ENCODE assay signal across 25 cellular contexts in the genomic region with DNA sequence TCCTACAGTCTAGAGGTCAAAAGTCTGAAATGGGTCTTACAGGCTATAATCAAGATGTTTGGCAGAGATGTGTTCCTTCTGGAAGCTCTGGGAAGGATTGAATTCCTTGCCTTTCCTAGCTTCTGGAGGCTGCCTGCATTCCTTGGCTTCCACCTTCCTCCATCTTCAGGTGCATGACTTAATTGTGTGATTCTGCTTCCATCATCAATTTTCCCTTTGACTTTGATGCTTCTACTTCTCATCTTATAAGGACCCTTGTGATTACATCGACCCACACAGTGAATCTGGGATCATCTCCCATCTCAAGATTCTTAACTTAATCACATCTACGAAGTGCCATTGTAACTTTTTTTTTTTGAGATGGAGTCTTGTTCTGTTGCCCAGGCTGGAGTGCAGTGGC.
DNase-seq lines count a peak whose midpoint lies in the region; ATAC-seq, FAIRE-seq and TF ChIP-seq lines count a peak whose summit lies in the region.
"Had no signal": no experiment of that assay in that cellular context is flagged by ENCODE, and none has a peak within 500 bp of the region (broad histone marks: within the 10 kb centered on the region; RNA-seq: fewer than 3 reads in every experiment).

No MANE protein-coding gene starts in this region.

- peaks cover 3% of the 10 kb centered on the region for H3K9me1 ChIP-seq in K562 (ENCODE audit: control insufficient read depth, insufficient read depth, low read length)

- CTCF ChIA-PET in HepG2 (lab: Yijun Ruan, JAX; ENCODE audit: low intra/inter-chr PET ratio, low total read pairs): no interaction called here
- CTCF ChIA-PET in K562 (lab: Yijun Ruan, JAX; ENCODE audit: low intra/inter-chr PET ratio): no interaction called here

- H3K9me3 ChIP-seq in HepG2 (ENCODE audit: low read length): no peaks in the 10 kb centered on the region
- H3K9me3 ChIP-seq in right lobe of liver: no peaks in the 10 kb centered on the region
- no peaks in the 10 kb centered on the region for H3K9me3 ChIP-seq in K562 (replicated peaks; ENCODE audit: control insufficient read depth, insufficient read depth, low read depth, low read length)
- H3K9me3 ChIP-seq: BE2C, BLaER1 had no signal

- TF ChIP-seq POLR2A in HepG2 (IDR thresholded peaks at IDR 0.05; ENCODE audit: insufficient read depth in 1 of 2, low read depth in 2 of 2, low read length in 2 of 2): no peak
- TF ChIP-seq POLR2A in right lobe of liver (IDR thresholded peaks at IDR 0.05): no peak
- TF ChIP-seq POLR2A in K562 (conservative IDR thresholded peaks at IDR 0.05): no peak

- no peaks in the 10 kb centered on the region for H3K9me3 Mint-ChIP-seq in activated naive CD4-positive, alpha-beta T cell treated with anti-CD3 and anti-CD28 coated beads, Interleukin-2, amount 50 U/mL, for 72 hours
- H3K9me3 Mint-ChIP-seq: CD14-positive monocyte; CD4-positive, alpha-beta memory T cell; CD4-positive, CD25-positive, alpha-beta regulatory T cell had no signal

- H3K79me2 ChIP-seq in HepG2 (ENCODE audit: insufficient read depth, low read length): no peaks in the 10 kb centered on the region
- H3K79me2 ChIP-seq in K562 (ENCODE audit: control insufficient read depth, insufficient read depth, low read length): no peaks in the 10 kb centered on the region

- no peak for TF ChIP-seq CTCF in HepG2 (CRISPR knock-in tag; IDR thresholded peaks at IDR 0.05)
- no peak for TF ChIP-seq CTCF in right lobe of liver (IDR thresholded peaks at IDR 0.05)
- TF ChIP-seq CTCF in K562 (IDR thresholded peaks at IDR 0.05 in 2 of 3, conservative IDR thresholded peaks at IDR 0.05 in 1 of 3; ENCODE audit: insufficient read depth in 2 of 3, low read depth in 1 of 3, low read length in 3 of 3): no peak

- BruUV-seq in HepG2 (replicated peaks; lab: Mats Ljungman, UMichigan) (no TSS peak), K562 (replicated peaks; lab: Mats Ljungman, UMichigan) (no TSS peak)

- no peak for TF ChIP-seq EP300 in HepG2 (IDR thresholded peaks at IDR 0.05; ENCODE audit: low read depth in 2 of 2, low read length in 2 of 2)
- TF ChIP-seq EP300 in HepG2 (CRISPR knock-in tag; IDR thresholded peaks at IDR 0.05; ENCODE audit: borderline replicate concordance): no peak
- no peak for TF ChIP-seq EP300 in K562 (IDR thresholded peaks at IDR 0.05; ENCODE audit: low read length)

- POLR2A ChIA-PET in HepG2 (lab: Yijun Ruan, JAX) (no interaction called here), K562 (lab: Yijun Ruan, JAX) (no interaction called here)

- WGBS in HepG2 (ENCODE audit: low lambda C conversion rate): 5% methylated on average over 2 of the region's 2 CpGs
- WGBS in right lobe of liver (ENCODE audit: insufficient coverage, low coverage, low lambda C conversion rate, missing lambda C conversion rate): 76% methylated on average over 2 of the region's 2 CpGs
- 5% methylated on average over 2 of the region's 2 CpGs for WGBS in K562 (ENCODE audit: insufficient coverage, low coverage, missing lambda C conversion rate)

- DNase-seq in HepG2 (ENCODE audit: low spot score): no peak
- no peak for DNase-seq in right lobe of liver
- DNase-seq in K562 (ENCODE audit: extremely low read depth in 1 of 4, low spot score in 3 of 4): no peak
- DNase-seq in activated naive CD4-positive, alpha-beta T cell treated with anti-CD3 and anti-CD28 coated beads, Interleukin-2, amount 50 U/mL, for 72 hours (ENCODE audit: low spot score in 2 of 2): no peak
- DNase-seq in NCI-H2196 treated with DMSO at 0.1 percent for 48 hours (lab: John Stamatoyannopoulos, UW; ENCODE audit: unreplicated experiment): no peak
- DNase-seq: ACHN; BE2C; C1 segment of cervical spinal cord; CD4-positive, alpha-beta memory T cell; CD4-positive, CD25-positive, alpha-beta regulatory T cell; CD8-positive, alpha-beta memory T cell; COR-L47; DMS 273 treated with DMSO at 0.1 percent for 48 hours; DMS153; DMS53; DMS79; DND-41; EL; GDM1 had no signal

- intact Hi-C loops in HepG2 (cut with micrococcal nuclease; ENCODE audit: unreplicated experiment) (no loop called here), right lobe of liver (cut with DNase I) (loop anchor here in 1 of 2 donors (10.0 kb wide), 1 partner anchor 486 kb away; no protein-coding TSS in a partner anchor), K562 (cut with micrococcal nuclease) (no loop called here)

- H3K36me3 ChIP-seq in HepG2 (replicated peaks in 1 of 2; ENCODE audit: control insufficient read depth in 1 of 2, insufficient read depth in 2 of 2, low read length in 2 of 2): no peaks in the 10 kb centered on the region
- H3K36me3 ChIP-seq in right lobe of liver: no peaks in the 10 kb centered on the region
- no peaks in the 10 kb centered on the region for H3K36me3 ChIP-seq in K562 (ENCODE audit: control insufficient read depth, insufficient read depth, low read length)
- H3K36me3 ChIP-seq: BE2C, BLaER1 had no signal

- H4K20me1 ChIP-seq in HepG2 (ENCODE audit: insufficient read depth, low read length): no peaks in the 10 kb centered on the region
- H4K20me1 ChIP-seq in K562 (replicated peaks; ENCODE audit: control insufficient read depth, insufficient read depth, low read length): no peaks in the 10 kb centered on the region
- H4K20me1 ChIP-seq: BLaER1 had no signal

- no peak for ATAC-seq in HepG2
- ATAC-seq in right lobe of liver: no peak
- ATAC-seq in K562: no peak
- no peak for ATAC-seq in activated naive CD4-positive, alpha-beta T cell treated with anti-CD3 and anti-CD28 coated beads, Interleukin-2, amount 50 U/mL, for 72 hours
- ATAC-seq: GM12878 had no signal

- H3K9ac ChIP-seq in HepG2 (ENCODE audit: insufficient read depth, low read depth, low read length) (no peak overlapping the region), K562 (ENCODE audit: insufficient read depth in 1 of 2, low read depth in 2 of 2, low read length in 2 of 2) (no peak overlapping the region)
- H3K9ac ChIP-seq: BLaER1 had no signal

- no peak overlapping the region for H3K27ac Mint-ChIP-seq in activated naive CD4-positive, alpha-beta T cell treated with anti-CD3 and anti-CD28 coated beads, Interleukin-2, amount 50 U/mL, for 72 hours
- H3K27ac Mint-ChIP-seq: CD14-positive monocyte; CD4-positive, alpha-beta memory T cell; CD4-positive, CD25-positive, alpha-beta regulatory T cell; CD8-positive, alpha-beta memory T cell had no signal

- no peaks in the 10 kb centered on the region for H3K4me1 ChIP-seq in HepG2 (ENCODE audit: insufficient read depth, low read length)
- no peaks in the 10 kb centered on the region for H3K4me1 ChIP-seq in right lobe of liver
- H3K4me1 ChIP-seq in K562 (replicated peaks in 1 of 2; ENCODE audit: control insufficient read depth in 2 of 2, insufficient read depth in 2 of 2, low read length in 2 of 2): peaks cover 0 to 4% of the 10 kb centered on the region in 2 experiments; a peak in 1 of 5 replicates
- H3K4me1 ChIP-seq: BE2C had no signal

- H3K27me3 ChIP-seq in HepG2 (ENCODE audit: control insufficient read depth in 1 of 2, insufficient read depth in 2 of 2, low read length in 2 of 2) (peaks cover 2 to 33% of the 10 kb centered on the region in 2 experiments; a peak in 3 of 5 replicates), right lobe of liver (no peaks in the 10 kb centered on the region), K562 (ENCODE audit: control insufficient read depth in 2 of 2, insufficient read depth in 2 of 2, low read length in 2 of 2) (peaks cover 50 to 60% of the 10 kb centered on the region in 2 experiments)
- H3K27me3 ChIP-seq: BE2C, BLaER1 had no signal

- H3K4me3 ChIP-seq in HepG2 (replicated peaks in 1 of 3; ENCODE audit: insufficient read depth in 1 of 3, low read depth in 2 of 3, low read length in 3 of 3) (no peak overlapping the region), right lobe of liver (no peak overlapping the region), K562 (no peak overlapping the region)
- H3K4me3 ChIP-seq: BLaER1, GM12878 had no signal

- H3K4me2 ChIP-seq in HepG2 (ENCODE audit: low read depth, low read length) (no peak overlapping the region), K562 (ENCODE audit: insufficient read depth, low read length) (no peak overlapping the region)
- H3K4me2 ChIP-seq: BLaER1 had no signal

- no peaks in the 10 kb centered on the region for H3K36me3 Mint-ChIP-seq in activated naive CD4-positive, alpha-beta T cell treated with anti-CD3 and anti-CD28 coated beads, Interleukin-2, amount 50 U/mL, for 72 hours
- H3K36me3 Mint-ChIP-seq: CD14-positive monocyte; CD4-positive, alpha-beta memory T cell; CD4-positive, CD25-positive, alpha-beta regulatory T cell; CD8-positive, alpha-beta memory T cell had no signal

- TF ChIP-seq RAD21 in HepG2 (CRISPR knock-in tag; IDR thresholded peaks at IDR 0.05) (no peak), K562 (CRISPR knock-in tag; conservative IDR thresholded peaks at IDR 0.05 in 1 of 2, IDR thresholded peaks at IDR 0.05 in 1 of 2) (no peak)

- FAIRE-seq in HepG2 (lab: Jason Lieb, UNC) (no peak), K562 (lab: Jason Lieb, UNC) (no peak)
- FAIRE-seq: GM12878, GM12892, GM18507 had no signal

- no peak overlapping the region for H3K27ac ChIP-seq in HepG2 (ENCODE audit: extremely low read length, insufficient read depth, low read length)
- no peak overlapping the region for H3K27ac ChIP-seq in right lobe of liver
- H3K27ac ChIP-seq in K562 (ENCODE audit: extremely low read depth, low read depth, low read length): no peak overlapping the region
- H3K27ac ChIP-seq: 22Rv1, BLaER1 had no signal

- in situ Hi-C loops in HepG2 (cut with HindIII; ENCODE audit: extremely low pct_ligation_motif_present, low pct_unique_long_range_greater_than_20kb) (loop anchor here (10.0 kb wide), 1 partner anchor 496 kb away; no protein-coding TSS in a partner anchor), K562 (cut with MboI) (no loop called here)

- no peak overlapping the region for H2AFZ ChIP-seq in HepG2 (ENCODE audit: low read length)
- no peak overlapping the region for H2AFZ ChIP-seq in K562 (ENCODE audit: low read depth, low read length)

TF ChIP-seq in HepG2, 621 proteins besides CTCF, POLR2A, EP300 and RAD21 (continues in another document):
- no peak for TF ChIP-seq SPEN (CRISPR knock-in tag; IDR thresholded peaks at IDR 0.05; ENCODE audit: low read depth)

TF ChIP-seq in K562, 482 proteins besides CTCF, POLR2A, EP300 and RAD21 (continues in another document):
- no peak for TF ChIP-seq TEAD2 (tag; IDR thresholded peaks at IDR 0.05)
